Comparison of ENCODE assay signal across 2 cellular contexts in genomic region chr6:31633447-31633846, GRCh38.
TF ChIP-seq lines count a peak whose summit lies in the region.

No MANE protein-coding gene starts in this region.

TF ChIP-seq in HEK293, 187 proteins besides CTCF, POLR2A, EP300 and RAD21:
- TF ChIP-seq ZBTB48 (tag by site-specific recombination; IDR thresholded peaks at IDR 0.05), result peak; percentile 43; the same call in 1 of the 2 replicates
- TF ChIP-seq ZBTB1 (tag by site-specific recombination; IDR thresholded peaks at IDR 0.05), result no peak
- TF ChIP-seq ZNF169 (tag by site-specific recombination; IDR thresholded peaks at IDR 0.05), result no peak
- no peak for TF ChIP-seq ZSCAN18 (tag by site-specific recombination; IDR thresholded peaks at IDR 0.05)
TF ChIP-seq in HEK293: peak in this region for 1.

TF ChIP-seq in GM12878, 131 proteins besides CTCF, POLR2A, EP300 and RAD21:
- TF ChIP-seq BHLHE40 (IDR thresholded peaks at IDR 0.05; ENCODE audit: borderline replicate concordance in 1 of 2, low read depth in 2 of 2, low read length in 1 of 2) (no peak), ZBTB33 (IDR thresholded peaks at IDR 0.05) (no peak), ELK1 (IDR thresholded peaks at IDR 0.05; ENCODE audit: low read depth, low read length) (no peak), PML (IDR thresholded peaks at IDR 0.05; ENCODE audit: low read length) (no peak), HDAC6 (IDR thresholded peaks at IDR 0.05; ENCODE audit: unreplicated experiment) (no peak), NR2C2 (IDR thresholded peaks at IDR 0.05; ENCODE audit: borderline replicate concordance, control insufficient read depth, insufficient read length, low read depth) (no peak)
